Comparison of ENCODE assay signal across 1 cellular context in the genomic region with DNA sequence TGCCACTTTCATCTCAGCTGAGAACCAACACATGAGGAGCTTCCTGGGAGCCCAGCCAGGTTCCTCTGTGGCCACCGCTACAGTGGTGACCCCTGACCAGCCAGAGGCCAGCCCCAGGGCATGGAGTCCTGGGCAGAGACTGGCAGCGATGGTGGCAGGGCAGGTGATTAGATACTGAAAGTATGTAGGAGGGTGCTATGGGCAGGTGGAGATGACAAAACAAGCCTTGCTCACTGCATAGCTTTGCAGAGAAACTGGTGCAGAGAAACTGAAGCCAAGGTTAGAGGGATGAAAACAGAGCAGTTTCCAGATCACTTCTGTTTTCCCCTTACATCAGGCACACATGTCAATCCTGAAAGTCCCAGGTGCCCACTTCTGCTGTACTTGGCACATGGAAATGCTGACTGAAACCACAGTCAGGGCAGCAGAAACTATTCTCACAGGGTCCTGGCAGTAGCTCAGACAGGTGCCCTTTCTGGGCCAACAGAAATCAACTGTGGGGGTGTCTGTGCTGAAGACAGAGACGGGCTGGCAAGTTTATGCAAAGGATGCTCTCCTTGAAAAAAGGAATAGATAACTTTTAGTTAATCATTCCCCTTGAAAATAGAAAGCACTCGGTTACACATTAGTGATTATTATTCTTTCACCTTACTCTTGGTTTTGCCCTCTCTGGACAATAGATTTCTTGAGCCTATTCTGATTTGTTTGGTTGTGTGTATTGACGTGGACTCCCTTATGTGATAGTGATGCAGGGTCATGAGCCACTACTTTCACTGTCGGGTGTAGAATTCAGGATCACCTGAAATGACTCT.
TF ChIP-seq lines count a peak whose summit lies in the region.

No MANE protein-coding gene starts in this region.

TF ChIP-seq in GM12878, 131 proteins besides CTCF, POLR2A, EP300 and RAD21 (continued from another document):
- TF ChIP-seq, protein P1, sequence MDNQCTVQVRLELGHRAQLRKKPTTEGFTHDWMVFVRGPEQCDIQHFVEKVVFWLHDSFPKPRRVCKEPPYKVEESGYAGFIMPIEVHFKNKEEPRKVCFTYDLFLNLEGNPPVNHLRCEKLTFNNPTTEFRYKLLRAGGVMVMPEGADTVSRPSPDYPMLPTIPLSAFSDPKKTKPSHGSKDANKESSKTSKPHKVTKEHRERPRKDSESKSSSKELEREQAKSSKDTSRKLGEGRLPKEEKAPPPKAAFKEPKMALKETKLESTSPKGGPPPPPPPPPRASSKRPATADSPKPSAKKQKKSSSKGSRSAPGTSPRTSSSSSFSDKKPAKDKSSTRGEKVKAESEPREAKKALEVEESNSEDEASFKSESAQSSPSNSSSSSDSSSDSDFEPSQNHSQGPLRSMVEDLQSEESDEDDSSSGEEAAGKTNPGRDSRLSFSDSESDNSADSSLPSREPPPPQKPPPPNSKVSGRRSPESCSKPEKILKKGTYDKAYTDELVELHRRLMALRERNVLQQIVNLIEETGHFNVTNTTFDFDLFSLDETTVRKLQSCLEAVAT (IDR thresholded peaks at IDR 0.05) = peak; percentile 45; the same call in 1 of the 2 replicates
- TF ChIP-seq GATAD2B (conservative IDR thresholded peaks at IDR 0.05; ENCODE audit: low read depth) (peak; percentile 93), GABPA (IDR thresholded peaks at IDR 0.05; ENCODE audit: low read depth) (no peak), MEF2B (IDR thresholded peaks at IDR 0.05; ENCODE audit: partially characterized antibody, poor library complexity, severe bottlenecking) (peak; percentile 58), NBN (IDR thresholded peaks at IDR 0.05) (0 out of 2 replicates have a peak, but pooled peaks have one; percentile 52), BHLHE40 (IDR thresholded peaks at IDR 0.05; ENCODE audit: borderline replicate concordance in 1 of 2, low read depth in 2 of 2, low read length in 1 of 2) (peak; percentile 58 to 81; a peak in 3 of 4 replicates), IKZF2 (IDR thresholded peaks at IDR 0.05) (peak; percentile 94), TCF12 (IDR thresholded peaks at IDR 0.05; ENCODE audit: low read depth, low read length) (peak; percentile 78), RAD51 (IDR thresholded peaks at IDR 0.05) (peak; percentile 25; the same call in 1 of the 2 replicates), POU2F2 (IDR thresholded peaks at IDR 0.05; ENCODE audit: borderline replicate concordance, low read depth, low read length) (peak; percentile 20; the same call in 1 of the 3 replicates), MTA2 (IDR thresholded peaks at IDR 0.05; ENCODE audit: low read depth) (peak; percentile 75), BCL11A (IDR thresholded peaks at IDR 0.05; ENCODE audit: low read depth, low read length) (no peak), ZBTB11 (CRISPR knock-in tag; IDR thresholded peaks at IDR 0.05) (no peak), ZNF687 (IDR thresholded peaks at IDR 0.05) (peak; percentile 64; the same call in 1 of the 2 replicates), NR2F1 (conservative IDR thresholded peaks at IDR 0.05) (peak; percentile 87), PAX8 (IDR thresholded peaks at IDR 0.05) (no peak), NR2C1 (IDR thresholded peaks at IDR 0.05) (peak; percentile 10; the same call in 1 of the 2 replicates), ZNF217 (IDR thresholded peaks at IDR 0.05) (peak; percentile 69; the same call in 1 of the 2 replicates), SUPT20H (IDR thresholded peaks at IDR 0.05; ENCODE audit: borderline replicate concordance, control insufficient read depth, low read depth, low read length) (no peak), SMAD5 (IDR thresholded peaks at IDR 0.05; ENCODE audit: low read depth) (no peak), DPF2 (IDR thresholded peaks at IDR 0.05) (peak; percentile 84), SMARCA5 (IDR thresholded peaks at IDR 0.05) (no peak), IKZF1 (conservative IDR thresholded peaks at IDR 0.05) (peak; percentile 96)
- TF ChIP-seq, protein P2, sequence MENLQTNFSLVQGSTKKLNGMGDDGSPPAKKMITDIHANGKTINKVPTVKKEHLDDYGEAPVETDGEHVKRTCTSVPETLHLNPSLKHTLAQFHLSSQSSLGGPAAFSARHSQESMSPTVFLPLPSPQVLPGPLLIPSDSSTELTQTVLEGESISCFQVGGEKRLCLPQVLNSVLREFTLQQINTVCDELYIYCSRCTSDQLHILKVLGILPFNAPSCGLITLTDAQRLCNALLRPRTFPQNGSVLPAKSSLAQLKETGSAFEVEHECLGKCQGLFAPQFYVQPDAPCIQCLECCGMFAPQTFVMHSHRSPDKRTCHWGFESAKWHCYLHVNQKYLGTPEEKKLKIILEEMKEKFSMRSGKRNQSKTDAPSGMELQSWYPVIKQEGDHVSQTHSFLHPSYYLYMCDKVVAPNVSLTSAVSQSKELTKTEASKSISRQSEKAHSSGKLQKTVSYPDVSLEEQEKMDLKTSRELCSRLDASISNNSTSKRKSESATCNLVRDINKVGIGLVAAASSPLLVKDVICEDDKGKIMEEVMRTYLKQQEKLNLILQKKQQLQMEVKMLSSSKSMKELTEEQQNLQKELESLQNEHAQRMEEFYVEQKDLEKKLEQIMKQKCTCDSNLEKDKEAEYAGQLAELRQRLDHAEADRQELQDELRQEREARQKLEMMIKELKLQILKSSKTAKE (IDR thresholded peaks at IDR 0.05; ENCODE audit: low read depth, poor library complexity, severe bottlenecking) = peak; percentile 40
TF ChIP-seq in GM12878: peak in this region for 22.
